In genomic region chr1:183080406-183080805, GRCh38 we compare ENCODE assay signal across 15 cellular contexts. TPM values are rescaled to one million over a fixed set of nuclear protein-coding genes. Genes with fewer than 3 reads are reported as not detected.
DNase-seq lines count a peak whose midpoint lies in the region; ATAC-seq lines count a peak whose summit lies in the region.
"Had no signal": no experiment of that assay in that cellular context is flagged by ENCODE, and none has a peak within 500 bp of the region (broad histone marks: within the 10 kb centered on the region; RNA-seq: fewer than 3 reads in every experiment).

No MANE protein-coding gene starts in this region.

- no peak for ATAC-seq in stimulated activated effector memory CD8-positive, alpha-beta T cell treated with anti-CD3 and anti-CD28 coated beads, Interleukin-12 subunit alpha, Interleukin-12 subunit beta, amount 100 ng/mL, for 72 hours

- H3K9me3 Mint-ChIP-seq in stimulated activated effector memory CD8-positive, alpha-beta T cell treated with anti-CD3 and anti-CD28 coated beads, Interleukin-12 subunit alpha, Interleukin-12 subunit beta, amount 100 ng/mL, for 72 hours: no peaks in the 10 kb centered on the region

- H3K4me1 Mint-ChIP-seq in stimulated activated effector memory CD8-positive, alpha-beta T cell treated with anti-CD3 and anti-CD28 coated beads, Interleukin-12 subunit alpha, Interleukin-12 subunit beta, amount 100 ng/mL, for 72 hours: no peaks in the 10 kb centered on the region
- H3K4me1 Mint-ChIP-seq: CD4-positive, CD25-positive, alpha-beta regulatory T cell had no signal

- DNase-seq in EL (peak; percentile 79), MV-4-11 (lab: John Stamatoyannopoulos, UW) (peak; percentile 74), dermis blood vessel endothelial cell (peak; percentile 55), pulmonary artery endothelial cell (ENCODE audit: low read depth, low spot score) (peak; percentile 10), COLO829 (ENCODE audit: low spot score) (no peak), NCI-H1436 treated with DMSO at 0.1 percent for 48 hours (lab: John Stamatoyannopoulos, UW) (no peak)
- no peak for DNase-seq in stimulated activated effector memory CD8-positive, alpha-beta T cell treated with anti-CD3 and anti-CD28 coated beads, Interleukin-12 subunit alpha, Interleukin-12 subunit beta, amount 100 ng/mL, for 72 hours (ENCODE audit: low spot score in 2 of 2)
- no peak for DNase-seq in central memory CD4-positive, alpha-beta T cell
- DNase-seq: anterior cingulate cortex; CD4-positive, CD25-positive, alpha-beta regulatory T cell; heart right ventricle; NCI-H1048; NCI-H510A; occipital lobe; SHP77 treated with DMSO at 0.1 percent for 48 hours had no signal

- H3K36me3 Mint-ChIP-seq in stimulated activated effector memory CD8-positive, alpha-beta T cell treated with anti-CD3 and anti-CD28 coated beads, Interleukin-12 subunit alpha, Interleukin-12 subunit beta, amount 100 ng/mL, for 72 hours: no peaks in the 10 kb centered on the region
- H3K36me3 Mint-ChIP-seq: CD4-positive, CD25-positive, alpha-beta regulatory T cell had no signal

- H3K27ac Mint-ChIP-seq in stimulated activated effector memory CD8-positive, alpha-beta T cell treated with anti-CD3 and anti-CD28 coated beads, Interleukin-12 subunit alpha, Interleukin-12 subunit beta, amount 100 ng/mL, for 72 hours: no peak overlapping the region
- H3K27ac Mint-ChIP-seq: CD4-positive, CD25-positive, alpha-beta regulatory T cell had no signal

- H3K4me3 Mint-ChIP-seq in stimulated activated effector memory CD8-positive, alpha-beta T cell treated with anti-CD3 and anti-CD28 coated beads, Interleukin-12 subunit alpha, Interleukin-12 subunit beta, amount 100 ng/mL, for 72 hours: no peak overlapping the region
- H3K4me3 Mint-ChIP-seq: CD4-positive, CD25-positive, alpha-beta regulatory T cell had no signal

RNA-seq across cellular contexts. Expression of gene LAMC1, which starts 57.2 kb away (rescaled TPM):
- total RNA-seq in dermis blood vessel endothelial cell: 586 and 802 TPM in 2 replicates
- 390 and 428 TPM in 2 replicates for total RNA-seq in pulmonary artery endothelial cell

Comparison
In these comparisons a context has a peak if more than half of its experiments do, and no peak if none do; other contexts are left out.
1. DNase-seq: peak in EL (single experiment), MV-4-11 (single experiment), dermis blood vessel endothelial cell (single experiment) and pulmonary artery endothelial cell (single experiment); none in stimulated activated effector memory CD8-positive, alpha-beta T cell treated with anti-CD3 and anti-CD28 coated beads, Interleukin-12 subunit alpha, Interleukin-12 subunit beta, amount 100 ng/mL, for 72 hours (0 of 2), COLO829 (single experiment), central memory CD4-positive, alpha-beta T cell (single experiment) and NCI-H1436 treated with DMSO at 0.1 percent for 48 hours (single experiment).